1 cellular context compared by ENCODE assay signal in the genomic region with DNA sequence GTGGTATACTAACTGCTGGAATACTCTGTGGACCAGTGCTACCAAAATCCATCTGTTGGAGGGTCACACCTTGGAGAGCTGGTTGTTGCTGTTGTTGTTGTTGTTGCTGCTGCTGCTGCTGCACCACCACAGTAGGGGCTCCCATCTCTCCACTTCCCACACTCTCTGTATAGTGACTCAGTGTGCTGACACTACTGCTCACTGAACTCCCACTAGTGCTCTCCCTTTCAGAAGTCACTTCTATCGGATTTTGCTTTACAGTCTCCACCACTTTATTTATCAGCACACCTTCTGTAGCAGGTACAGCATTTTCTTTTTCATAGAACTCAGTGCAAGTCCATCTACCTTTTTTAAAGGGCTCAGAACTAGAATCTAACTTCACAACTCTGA.
TF ChIP-seq lines count a peak whose summit lies in the region.

No MANE protein-coding gene starts in this region.

TF ChIP-seq in HepG2, 621 proteins besides CTCF, POLR2A, EP300 and RAD21:
- TF ChIP-seq KDM3A (CRISPR knock-in tag; IDR thresholded peaks at IDR 0.05; ENCODE audit: low read depth) (no peak), EED (CRISPR knock-in tag; IDR thresholded peaks at IDR 0.05) (no peak), FOSL2 (CRISPR knock-in tag; IDR thresholded peaks at IDR 0.05) (no peak), ZSCAN30 (CRISPR knock-in tag; IDR thresholded peaks at IDR 0.05) (no peak), ZNF850 (CRISPR knock-in tag; conservative IDR thresholded peaks at IDR 0.05) (no peak), PRDM15 (CRISPR knock-in tag; IDR thresholded peaks at IDR 0.05) (no peak)
TF ChIP-seq in HepG2: peak in this region for 0.
